ENCODE assay signal across 1 cellular context in the genomic region with DNA sequence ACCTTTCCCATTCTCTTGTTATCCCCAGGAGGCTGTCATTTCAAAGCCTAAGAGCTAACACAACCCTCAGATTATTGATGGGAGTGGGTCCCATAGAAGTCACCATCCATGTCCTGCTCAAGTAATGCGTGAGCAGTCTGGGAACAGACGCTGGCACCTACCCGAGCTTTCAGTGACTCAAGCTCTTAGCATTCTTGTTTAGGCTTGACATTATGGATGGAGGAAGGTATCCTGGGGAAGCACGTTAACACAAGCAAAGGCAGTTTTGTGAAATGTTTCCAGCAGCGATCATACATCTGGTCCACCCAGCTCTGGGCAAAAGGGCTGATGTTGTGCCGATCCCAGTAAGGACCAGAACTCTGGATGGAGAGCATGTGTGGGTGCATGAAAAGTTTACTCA.
TF ChIP-seq lines count a peak whose summit lies in the region.

No MANE protein-coding gene starts in this region.

TF ChIP-seq in WTC11, 78 proteins besides CTCF, POLR2A, EP300 and RAD21 (continued from another document):
- no peak for TF ChIP-seq AFF4 (CRISPR knock-in tag; IDR thresholded peaks at IDR 0.05; ENCODE audit: borderline replicate concordance)
- no peak for TF ChIP-seq ZBTB21 (CRISPR knock-in tag; IDR thresholded peaks at IDR 0.05; ENCODE audit: borderline replicate concordance)
- no peak for TF ChIP-seq ZNF138 (CRISPR knock-in tag; conservative IDR thresholded peaks at IDR 0.05)
- TF ChIP-seq ESRRA (CRISPR knock-in tag; IDR thresholded peaks at IDR 0.05; ENCODE audit: borderline replicate concordance): no peak
- TF ChIP-seq RORB (CRISPR knock-in tag; IDR thresholded peaks at IDR 0.05): no peak
- no peak for TF ChIP-seq GRHL2 (CRISPR knock-in tag; IDR thresholded peaks at IDR 0.05; ENCODE audit: insufficient replicate concordance, severe bottlenecking)
- TF ChIP-seq MYBL2 (CRISPR knock-in tag; IDR thresholded peaks at IDR 0.05): no peak
